ENCODE assay signal across 7 cellular contexts in genomic region chr17:75875940-75876189, GRCh38. TPM values are rescaled to one million over a fixed set of nuclear protein-coding genes. Genes with fewer than 3 reads are reported as not detected.
DNase-seq lines count a peak whose midpoint lies in the region; ATAC-seq and TF ChIP-seq lines count a peak whose summit lies in the region.

No MANE protein-coding gene starts in this region.

- TF ChIP-seq EP300 in gastroesophageal sphincter (IDR thresholded peaks at IDR 0.05) = no peak

- H3K9me3 ChIP-seq in gastroesophageal sphincter = no peaks in the 10 kb centered on the region

- ATAC-seq in T-cell (replicated peaks in 1 of 4) = no peak
- no peak for ATAC-seq in gastroesophageal sphincter
- ATAC-seq in stimulated activated memory B cell treated with anti-CD40 and anti-IgM and Interleukin-4, amounts not matched to agents 10 μg/mL and 1 μg/mL and 100 μg/mL, for 72 hours = no peak

- TF ChIP-seq POLR2A in gastroesophageal sphincter (IDR thresholded peaks at IDR 0.05) = no peak

- no peaks in the 10 kb centered on the region for H3K9me3 Mint-ChIP-seq in T-cell
- no peaks in the 10 kb centered on the region for H3K9me3 Mint-ChIP-seq in stimulated activated memory B cell treated with anti-CD40 and anti-IgM and Interleukin-4, amounts not matched to agents 10 μg/mL and 1 μg/mL and 100 μg/mL, for 72 hours

- POLR2A ChIA-PET in T-cell (lab: Charles Lee) = interaction anchor here (0.6 to 0.8 kb wide), 4 partner anchors 11 to 188 kb away, joined by 3 to 15 read pairs (median 6); no protein-coding TSS in a partner anchor

- no peaks in the 10 kb centered on the region for H3K36me3 Mint-ChIP-seq in T-cell
- H3K36me3 Mint-ChIP-seq in stimulated activated memory B cell treated with anti-CD40 and anti-IgM and Interleukin-4, amounts not matched to agents 10 μg/mL and 1 μg/mL and 100 μg/mL, for 72 hours = no peaks in the 10 kb centered on the region

- H3K27ac ChIP-seq in gastroesophageal sphincter = peak overlapping the region; percentile 66 to 99 (median 96)

- DNase-seq in HT1080 (ENCODE audit: low read depth) (peak; percentile 52), T-cell (no peak)
- no peak for DNase-seq in activated CD4-positive, CD25-positive, alpha-beta regulatory T cell (lab: John Stamatoyannopoulos, UW)
- no peak for DNase-seq in central memory CD4-positive, alpha-beta T cell
- no peak for DNase-seq in activated CD4-positive, alpha-beta T cell treated with anti-CD3 and anti-CD28 coated beads for 1 hour

- peak overlapping the region; percentile 90 to 94 for H3K27ac Mint-ChIP-seq in T-cell
- H3K27ac Mint-ChIP-seq in stimulated activated memory B cell treated with anti-CD40 and anti-IgM and Interleukin-4, amounts not matched to agents 10 μg/mL and 1 μg/mL and 100 μg/mL, for 72 hours = peak overlapping the region; percentile 71

- H3K4me1 Mint-ChIP-seq in T-cell = peaks cover 36 to 49% (median 46%) of the 10 kb centered on the region in 3 donors
- H3K4me1 Mint-ChIP-seq in stimulated activated memory B cell treated with anti-CD40 and anti-IgM and Interleukin-4, amounts not matched to agents 10 μg/mL and 1 μg/mL and 100 μg/mL, for 72 hours = peaks cover 34% of the 10 kb centered on the region

- peak overlapping the region in 1 of 2 donors; percentile 92 for H3K4me3 ChIP-seq in gastroesophageal sphincter

- H3K36me3 ChIP-seq in gastroesophageal sphincter = peaks cover 0 to 24% of the 10 kb centered on the region in 2 donors

- WGBS in gastroesophageal sphincter (ENCODE audit: low coverage in 1 of 2), 2 donors = no CpG with 5 or more reads among the region's 5 CpGs

- peak overlapping the region; percentile 78 to 88 (median 85) for H3K4me3 Mint-ChIP-seq in T-cell
- peak overlapping the region; percentile 74 for H3K4me3 Mint-ChIP-seq in stimulated activated memory B cell treated with anti-CD40 and anti-IgM and Interleukin-4, amounts not matched to agents 10 μg/mL and 1 μg/mL and 100 μg/mL, for 72 hours

- H3K27me3 ChIP-seq in gastroesophageal sphincter = no peaks in the 10 kb centered on the region

- no peak for TF ChIP-seq CTCF in gastroesophageal sphincter (IDR thresholded peaks at IDR 0.05)

- peaks cover 12 to 83% (median 47%) of the 10 kb centered on the region in 3 donors for H3K4me1 ChIP-seq in gastroesophageal sphincter

- H3K27me3 Mint-ChIP-seq in T-cell = peaks cover 0 to 4% of the 10 kb centered on the region in 2 donors
- no peaks in the 10 kb centered on the region for H3K27me3 Mint-ChIP-seq in stimulated activated memory B cell treated with anti-CD40 and anti-IgM and Interleukin-4, amounts not matched to agents 10 μg/mL and 1 μg/mL and 100 μg/mL, for 72 hours

- CTCF ChIA-PET in T-cell (lab: Charles Lee) = interaction anchor here (0.5 to 2.8 kb wide), 11 partner anchors 11 to 122 kb away, joined by 3 to 33 read pairs (median 3); partner anchors contain the start of genes MRPL38 (in 1 of the 2), UNK (in 1 of the 2) and WBP2 (in 1 of the 2)

RNA-seq across cellular contexts. Expression of gene TRIM47, which starts 2.5 kb away (rescaled TPM):
- total RNA-seq in HT1080 (2014; rRNA removed; shearing (Covaris generic)) = 22.7 and 26.6 TPM in 2 replicates
- 9.6 and 12.6 TPM in 2 replicates for polyA plus RNA-seq in HT1080 (2015; cell fraction: cytosol; rRNA removed)
- polyA plus RNA-seq in HT1080 (2015; cell fraction: nucleus; rRNA removed) = 13.6 and 17.1 TPM in 2 replicates
- total RNA-seq in T-cell = 10 to 100 TPM in 3 of 5 donors, 1 to 10 TPM in 2; 2.6 to 24.6 (median 18.3) TPM
- total RNA-seq in gastroesophageal sphincter = 100 to 1,000 TPM in 1 of 4 donors, 10 to 100 TPM in 3; 21.0 to 146 (median 40.8) TPM

RNA-seq across cellular contexts. Expression of gene WBP2, which starts 20.7 kb away (rescaled TPM):
- total RNA-seq in HT1080 (2014; rRNA removed; shearing (Covaris generic)) = 26.1 and 38.3 TPM in 2 replicates
- 66.4 and 73.4 TPM in 2 replicates for polyA plus RNA-seq in HT1080 (2015; cell fraction: cytosol; rRNA removed)
- 79.3 and 101 TPM in 2 replicates for polyA plus RNA-seq in HT1080 (2015; cell fraction: nucleus; rRNA removed)
- 100 to 1,000 TPM in 3 of 5 donors, 10 to 100 TPM in 2; 91.4 to 158 (median 138) TPM for total RNA-seq in T-cell
- total RNA-seq in gastroesophageal sphincter = 10 to 100 TPM; 50.0 to 83.9 (median 57.6) TPM

RNA-seq across cellular contexts. Expression of gene TRIM65, which starts 20.9 kb away (rescaled TPM):
- 36.0 and 36.9 TPM in 2 replicates for total RNA-seq in HT1080 (2014; rRNA removed; shearing (Covaris generic))
- 27.8 and 27.9 TPM in 2 replicates for polyA plus RNA-seq in HT1080 (2015; cell fraction: cytosol; rRNA removed)
- 25.0 and 32.0 TPM in 2 replicates for polyA plus RNA-seq in HT1080 (2015; cell fraction: nucleus; rRNA removed)
- total RNA-seq in T-cell (10 to 100 TPM; 22.1 to 52.2 (median 45.9) TPM), gastroesophageal sphincter (10 to 100 TPM; 18.7 to 34.4 (median 31.2) TPM)

RNA-seq across cellular contexts. Expression of gene MRPL38, which starts 28.8 kb away (rescaled TPM):
- total RNA-seq in HT1080 (2014; rRNA removed; shearing (Covaris generic)) = 63.8 and 66.9 TPM in 2 replicates
- polyA plus RNA-seq in HT1080 (2015; cell fraction: cytosol; rRNA removed) = 50.0 and 64.5 TPM in 2 replicates
- 120 and 123 TPM in 2 replicates for polyA plus RNA-seq in HT1080 (2015; cell fraction: nucleus; rRNA removed)
- total RNA-seq in T-cell (100 to 1,000 TPM; 116 to 170 (median 144) TPM), gastroesophageal sphincter (10 to 100 TPM; 18.4 to 69.6 (median 44.3) TPM)

RNA-seq across cellular contexts. Expression of gene UNC13D, which starts 31.7 kb away (rescaled TPM):
- 2.7 TPM in 2 replicates for total RNA-seq in HT1080 (2014; rRNA removed; shearing (Covaris generic))
- 1.7 and 2.1 TPM in 2 replicates for polyA plus RNA-seq in HT1080 (2015; cell fraction: cytosol; rRNA removed)
- 4.5 TPM in 2 replicates for polyA plus RNA-seq in HT1080 (2015; cell fraction: nucleus; rRNA removed)
- total RNA-seq in T-cell (100 to 1,000 TPM; 148 to 191 (median 180) TPM), gastroesophageal sphincter (10 to 100 TPM in 1 of 4 donors, 1 to 10 TPM in 3; 2.6 to 10.8 (median 5.6) TPM)
